Comparison of ENCODE assay signal across 1 cellular context in genomic region chr1:198929961-198930599, GRCh38.
TF ChIP-seq lines count a peak whose summit lies in the region.

No MANE protein-coding gene starts in this region.

TF ChIP-seq in HEK293, 187 proteins besides CTCF, POLR2A, EP300 and RAD21 (continued from another document):
- TF ChIP-seq ZBTB44 (tag by site-specific recombination; IDR thresholded peaks at IDR 0.05) (no peak), ZNF621 (tag by site-specific recombination; IDR thresholded peaks at IDR 0.05) (no peak), ZNF785 (tag by site-specific recombination; IDR thresholded peaks at IDR 0.05) (no peak), ZNF335 (tag by site-specific recombination; conservative IDR thresholded peaks at IDR 0.05) (peak; percentile 37; the same call in 1 of the 2 replicates), ZIC2 (tag by site-specific recombination; IDR thresholded peaks at IDR 0.05) (no peak), ZNF19 (tag by site-specific recombination; IDR thresholded peaks at IDR 0.05; ENCODE audit: low read depth) (no peak), TCF7L2 (IDR thresholded peaks at IDR 0.05; ENCODE audit: borderline replicate concordance, low read depth, low read length) (0 out of 2 replicates have a peak, but pooled peaks have one; percentile 14), SCRT1 (tag by site-specific recombination; IDR thresholded peaks at IDR 0.05; ENCODE audit: borderline replicate concordance) (no peak)
- TF ChIP-seq, protein P1, sequence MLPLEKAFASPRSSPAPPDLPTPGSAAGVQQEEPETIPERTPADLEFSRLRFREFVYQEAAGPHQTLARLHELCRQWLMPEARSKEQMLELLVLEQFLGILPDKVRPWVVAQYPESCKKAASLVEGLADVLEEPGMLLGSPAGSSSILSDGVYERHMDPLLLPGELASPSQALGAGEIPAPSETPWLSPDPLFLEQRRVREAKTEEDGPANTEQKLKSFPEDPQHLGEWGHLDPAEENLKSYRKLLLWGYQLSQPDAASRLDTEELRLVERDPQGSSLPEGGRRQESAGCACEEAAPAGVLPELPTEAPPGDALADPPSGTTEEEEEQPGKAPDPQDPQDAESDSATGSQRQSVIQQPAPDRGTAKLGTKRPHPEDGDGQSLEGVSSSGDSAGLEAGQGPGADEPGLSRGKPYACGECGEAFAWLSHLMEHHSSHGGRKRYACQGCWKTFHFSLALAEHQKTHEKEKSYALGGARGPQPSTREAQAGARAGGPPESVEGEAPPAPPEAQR (tag by site-specific recombination; IDR thresholded peaks at IDR 0.05) = no peak
